Comparison of ENCODE assay signal across 24 cellular contexts in the genomic region with DNA sequence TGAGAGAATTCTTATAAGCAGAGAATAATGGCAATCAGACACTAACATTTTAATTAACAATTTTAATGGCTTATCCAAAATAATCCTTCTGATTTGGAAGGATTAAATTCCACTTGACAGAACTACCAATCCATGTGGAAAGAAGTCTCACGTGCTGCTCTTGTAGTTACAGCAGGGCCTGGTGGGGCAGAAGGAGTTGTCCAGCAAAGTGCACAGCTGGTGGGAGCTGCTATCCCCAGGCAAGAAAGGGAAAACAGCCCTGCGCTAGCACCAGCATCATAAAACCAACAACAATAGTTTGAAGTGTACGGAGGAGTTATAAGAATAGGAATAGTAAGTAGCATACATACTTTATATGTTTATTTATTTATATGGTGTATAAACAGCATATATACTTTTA.
DNase-seq lines count a peak whose midpoint lies in the region; TF ChIP-seq lines count a peak whose summit lies in the region.
"Had no signal": no experiment of that assay in that cellular context is flagged by ENCODE, and none has a peak within 500 bp of the region (broad histone marks: within the 10 kb centered on the region; RNA-seq: fewer than 3 reads in every experiment).

No MANE protein-coding gene starts in this region.

- no peak overlapping the region for H3K27ac ChIP-seq in esophagus muscularis mucosa (replicated peaks in 1 of 4)
- no peak overlapping the region for H3K27ac ChIP-seq in neuronal stem cell (replicated peaks; ENCODE audit: low read length)
- no peak overlapping the region for H3K27ac ChIP-seq in A673 (ENCODE audit: low read depth, low read length, poor library complexity, severe bottlenecking)
- H3K27ac ChIP-seq: 22Rv1; A549; BLaER1 treated with 17β-estradiol and CSF1 and Interleukin-3, amounts not matched to agents 10 nM and 100 nM; C4-2B had no signal

- peak overlapping the region; percentile 65 for H2BK12ac ChIP-seq in neuronal stem cell (ENCODE audit: low read length)

- H2AK5ac ChIP-seq in neuronal stem cell (ENCODE audit: low read depth, low read length) = no peak overlapping the region

- intact Hi-C loops in esophagus muscularis mucosa (cut with DNase I) (no loop called here), A673 (cut with micrococcal nuclease; ENCODE audit: unreplicated experiment) (no loop called here)

- H3K27me3 ChIP-seq in esophagus muscularis mucosa (no peaks in the 10 kb centered on the region), neuronal stem cell (ENCODE audit: control insufficient read depth in 3 of 3, insufficient read depth in 3 of 3, low read depth in 1 of 3, low read length in 3 of 3) (no peaks in the 10 kb centered on the region), A673 (replicated peaks; ENCODE audit: insufficient read depth, low read depth, low read length, poor library complexity) (no peaks in the 10 kb centered on the region)
- H3K27me3 ChIP-seq: BLaER1 treated with 17β-estradiol and CSF1 and Interleukin-3, amounts not matched to agents 10 nM and 100 nM had no signal

- no peak overlapping the region for H3K9ac ChIP-seq in neuronal stem cell (ENCODE audit: low read depth, low read length, poor library complexity)
- H3K9ac ChIP-seq: BLaER1 treated with 17β-estradiol and CSF1 and Interleukin-3, amounts not matched to agents 10 nM and 100 nM had no signal

- peak; percentile 50 for DNase-seq in D341Med (ENCODE audit: low spot score)
- peak; percentile 69 to 71 for DNase-seq in NCI-H524 (lab: John Stamatoyannopoulos, UW)
- DNase-seq in esophagus muscularis mucosa (ENCODE audit: extremely low spot score) = peak; percentile 57
- DNase-seq in neuronal stem cell (ENCODE audit: low spot score) = no peak
- DNase-seq in SW 1271 (lab: John Stamatoyannopoulos, UW) = no peak
- no peak for DNase-seq in A673 (ENCODE audit: low spot score)
- no peak for DNase-seq in Ammon's horn (ENCODE audit: low spot score)
- no peak for DNase-seq in GM13976 (ENCODE audit: low spot score)
- DNase-seq: ACHN; Caco-2; Calu3; CD4-positive, alpha-beta T cell; CD8-positive, alpha-beta T cell; DMS 273 treated with DMSO at 0.1 percent for 48 hours; DMS153; DMS53; DMS79; DND-41; EL; GF-D8 had no signal

- H3K4me1 ChIP-seq in esophagus muscularis mucosa (no peaks in the 10 kb centered on the region), neuronal stem cell (ENCODE audit: control insufficient read depth in 2 of 2, insufficient read depth in 1 of 2, low read depth in 1 of 2, low read length in 2 of 2) (peaks cover 0 to 3% of the 10 kb centered on the region in 2 donors), A673 (ENCODE audit: insufficient read depth, low read length, poor library complexity, severe bottlenecking) (peaks cover 39% of the 10 kb centered on the region)
- H3K4me1 ChIP-seq: A549, Caco-2 had no signal

- H2BK5ac ChIP-seq in neuronal stem cell (ENCODE audit: low read length) = no peak overlapping the region

- H3K4me2 ChIP-seq in neuronal stem cell (ENCODE audit: insufficient read depth, low read length, poor library complexity, severe bottlenecking) = no peak overlapping the region
- H3K4me2 ChIP-seq: A549; BLaER1 treated with 17β-estradiol and CSF1 and Interleukin-3, amounts not matched to agents 10 nM and 100 nM had no signal

- H3K79me1 ChIP-seq in neuronal stem cell (ENCODE audit: low read depth, low read length) = no peaks in the 10 kb centered on the region

- no peak overlapping the region for H2BK15ac ChIP-seq in neuronal stem cell (ENCODE audit: low read length)

- no peak overlapping the region for H3K14ac ChIP-seq in neuronal stem cell (ENCODE audit: low read length)

- TF ChIP-seq POLR2A in esophagus muscularis mucosa (IDR thresholded peaks at IDR 0.05; ENCODE audit: low read depth) = no peak

- H3K9me3 ChIP-seq in esophagus muscularis mucosa (no peaks in the 10 kb centered on the region), neuronal stem cell (replicated peaks in 1 of 2; ENCODE audit: control insufficient read depth in 2 of 2, insufficient read depth in 1 of 2, low read depth in 1 of 2, low read length in 2 of 2) (no peaks in the 10 kb centered on the region), A673 (ENCODE audit: low read depth, low read length, poor library complexity, severe bottlenecking) (no peaks in the 10 kb centered on the region)
- H3K9me3 ChIP-seq: A549; BLaER1 treated with 17β-estradiol and CSF1 and Interleukin-3, amounts not matched to agents 10 nM and 100 nM; Caco-2 had no signal

- CTCF ChIA-PET in A673 (lab: Charles Lee) = no interaction called here

- H2AFZ ChIP-seq in neuronal stem cell (ENCODE audit: low read length) = no peak overlapping the region

- 95% methylated on average over 3 of the region's 3 CpGs for WGBS in esophagus muscularis mucosa
- no CpG with 5 or more reads among the region's 3 CpGs for WGBS in neuronal stem cell (ENCODE audit: extremely low coverage in 2 of 2, insufficient read length in 2 of 2, insufficient replicate concordance in 1 of 2), 2 donors

- POLR2A ChIA-PET in A673 (lab: Charles Lee; ENCODE audit: low non-redundant PET) = no interaction called here

- H3K4me3 ChIP-seq in esophagus muscularis mucosa = no peak overlapping the region
- no peak overlapping the region for H3K4me3 ChIP-seq in neuronal stem cell (ENCODE audit: low read length in 2 of 2)
- H3K4me3 ChIP-seq in A673 (ENCODE audit: low read depth, low read length, poor library complexity, severe bottlenecking) = no peak overlapping the region
- H3K4me3 ChIP-seq: A549; BLaER1 treated with 17β-estradiol and CSF1 and Interleukin-3, amounts not matched to agents 10 nM and 100 nM had no signal

- no peak overlapping the region for H4K91ac ChIP-seq in neuronal stem cell (ENCODE audit: low read depth, low read length, poor library complexity)

- in situ Hi-C loops in GM13976 (cut with MboI; ENCODE audit: low sequenced_read_pairs, unreplicated experiment) = no loop called here

- TF ChIP-seq CTCF in esophagus muscularis mucosa (IDR thresholded peaks at IDR 0.05) (no peak), A673 (conservative IDR thresholded peaks at IDR 0.05; ENCODE audit: low read depth, low read length) (no peak), GM13976 (IDR thresholded peaks at IDR 0.05; ENCODE audit: borderline replicate concordance, control extremely low read depth, extremely low read depth, insufficient read depth, missing control alignments) (no peak)

- H2BK120ac ChIP-seq in neuronal stem cell (ENCODE audit: low read depth, low read length) = no peak overlapping the region

- no TSS peak for BruUV-seq in A673 (replicated peaks; lab: Mats Ljungman, UMichigan)

- no peak overlapping the region for H3K23ac ChIP-seq in neuronal stem cell (ENCODE audit: low read depth, low read length, poor library complexity)

- H3K4ac ChIP-seq in neuronal stem cell (ENCODE audit: low read length) = no peak overlapping the region

- H3K18ac ChIP-seq in neuronal stem cell (ENCODE audit: low read length) = no peak overlapping the region

- TF ChIP-seq EP300 in esophagus muscularis mucosa (IDR thresholded peaks at IDR 0.05) = no peak

- H3K36me3 ChIP-seq in esophagus muscularis mucosa (no peaks in the 10 kb centered on the region), neuronal stem cell (replicated peaks in 1 of 2; ENCODE audit: control insufficient read depth in 2 of 2, insufficient read depth in 2 of 2, low read length in 2 of 2) (no peaks in the 10 kb centered on the region), A673 (ENCODE audit: insufficient read depth, low read length, poor library complexity, severe bottlenecking) (no peaks in the 10 kb centered on the region)
- H3K36me3 ChIP-seq: BLaER1 treated with 17β-estradiol and CSF1 and Interleukin-3, amounts not matched to agents 10 nM and 100 nM had no signal

- H4K8ac ChIP-seq in neuronal stem cell (ENCODE audit: low read depth, low read length) = no peak overlapping the region

Comparison
In these comparisons a context has a peak if more than half of its experiments do, and no peak if none do; other contexts are left out.
1. DNase-seq: peak in D341Med (single experiment), NCI-H524 (2 of 2) and esophagus muscularis mucosa (single experiment); none in neuronal stem cell (single experiment), SW 1271 (0 of 2), A673 (single experiment), Ammon's horn (single experiment) and GM13976 (single experiment).